18 cellular contexts compared by ENCODE assay signal in the genomic region with DNA sequence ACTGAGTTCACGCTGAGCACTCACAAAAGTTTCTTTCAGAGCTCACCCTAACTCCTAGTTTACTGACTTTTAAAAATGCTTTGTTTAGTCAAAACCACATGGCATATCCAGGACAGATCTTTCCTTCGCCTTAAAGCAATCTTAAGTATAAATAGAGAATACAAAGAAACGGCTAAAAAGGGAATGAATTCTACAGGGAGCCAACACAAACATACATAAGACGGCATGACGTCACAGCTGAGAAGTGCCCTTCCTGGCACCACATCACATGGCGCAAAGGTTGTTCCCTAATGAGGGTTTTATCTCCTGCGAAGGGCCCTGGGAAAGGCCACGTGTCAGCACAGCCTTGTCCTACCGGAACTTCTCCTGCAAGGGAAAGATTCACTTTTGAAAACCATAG.
"Had no signal": no experiment of that assay in that cellular context is flagged by ENCODE, and none has a peak within 500 bp of the region (broad histone marks: within the 10 kb centered on the region; RNA-seq: fewer than 3 reads in every experiment).

No MANE protein-coding gene starts in this region.

- H3K36me3 ChIP-seq: heart left ventricle, tibial nerve, upper lobe of right lung, vagina had no signal

- H3K4me3 ChIP-seq: heart left ventricle, lung, psoas muscle, smooth muscle cell, testis, tibial nerve, upper lobe of right lung, vagina had no signal

- DNase-seq: dermis blood vessel endothelial cell; heart left ventricle; hippocampal formation; left colon; left ventricle myocardium superior; mesendoderm; naive B cell; psoas muscle; stimulated activated CD4-positive, alpha-beta T cell treated with anti-CD3 and anti-CD28 coated beads, Interleukin-4, amount 100 ng/mL, for 1 hour; stimulated activated naive B cell treated with anti-CD40 and anti-IgM and Interleukin-4, amounts not matched to agents 10 μg/mL and 1 μg/mL and 100 μg/mL, for 72 hours; stimulated activated naive CD8-positive, alpha-beta T cell treated with anti-CD3 and anti-CD28 coated beads, Interleukin-15, amount 100 ng/mL, for 72 hours; testis; upper lobe of right lung had no signal

- H3K4me2 ChIP-seq: smooth muscle cell had no signal

- ATAC-seq: heart left ventricle; left colon; left ventricle myocardium superior; psoas muscle; stimulated activated naive B cell treated with anti-CD40 and anti-IgM and Interleukin-4, amounts not matched to agents 10 μg/mL and 1 μg/mL and 100 μg/mL, for 72 hours; stimulated activated naive CD8-positive, alpha-beta T cell treated with anti-CD3 and anti-CD28 coated beads, Interleukin-15, amount 100 ng/mL, for 72 hours; upper lobe of right lung had no signal

- H3K9ac ChIP-seq: parathyroid adenoma had no signal

- H3K27ac ChIP-seq: heart left ventricle, parathyroid adenoma, psoas muscle, testis, tibial nerve, upper lobe of right lung, vagina had no signal

- H3K4me1 ChIP-seq: heart left ventricle, parathyroid adenoma, psoas muscle, testis, upper lobe of right lung, vagina had no signal

- H3K27me3 ChIP-seq: heart left ventricle, testis, tibial nerve, upper lobe of right lung, vagina had no signal

- H3K9me3 ChIP-seq: heart left ventricle, psoas muscle, testis, upper lobe of right lung, vagina had no signal

- H2AFZ ChIP-seq: parathyroid adenoma had no signal

- H3K79me2 ChIP-seq: parathyroid adenoma had no signal
